In the genomic region with DNA sequence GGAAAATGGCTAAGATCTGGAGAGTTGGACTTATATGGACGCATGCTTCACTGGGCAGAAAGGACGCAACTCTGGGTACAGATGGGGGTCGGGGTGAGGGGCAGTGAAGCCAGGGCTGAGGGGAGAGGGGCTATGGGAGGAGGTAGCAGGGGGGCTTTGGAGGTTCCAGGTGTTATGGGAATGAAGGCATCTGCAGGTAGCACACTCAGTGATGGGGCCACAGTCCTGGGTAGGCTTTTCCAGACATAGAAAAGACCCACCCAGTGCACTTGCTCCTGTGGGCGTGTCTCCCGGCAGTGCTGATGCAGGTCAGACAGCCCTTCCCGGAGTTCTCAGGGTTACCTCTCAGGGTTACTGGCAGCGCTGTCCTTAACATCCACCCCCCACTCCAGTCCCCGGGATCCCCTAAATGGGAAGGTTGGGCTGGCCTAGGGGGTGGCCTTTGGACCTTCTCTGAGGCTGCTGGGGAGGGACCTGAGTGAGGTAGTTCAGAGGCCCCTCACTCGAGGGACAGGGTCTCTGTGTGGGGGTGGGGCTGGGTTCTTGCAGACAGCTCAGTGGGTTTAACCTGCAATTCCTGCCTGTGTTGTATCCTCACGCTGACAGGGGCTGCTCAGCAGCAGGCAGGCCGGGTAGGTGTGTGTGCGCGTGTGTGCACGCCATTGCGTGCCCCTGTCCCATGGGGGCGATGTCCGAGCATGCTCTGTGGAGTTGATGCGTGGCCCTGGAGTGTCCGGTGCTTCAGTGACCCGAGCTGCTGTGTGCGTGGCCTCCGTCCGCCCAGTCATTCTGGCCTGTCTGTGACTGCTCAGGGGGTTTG, we compare ENCODE assay signal across 2 cellular contexts.
A peak's percentile ranks its signal among the peaks of the same experiment; 100 is the strongest.
TF ChIP-seq lines count a peak whose summit lies in the region.

No MANE protein-coding gene starts in this region.

TF ChIP-seq in HepG2, 621 proteins besides CTCF, POLR2A, EP300 and RAD21 (continues in another document):
- TF ChIP-seq ZKSCAN8 (CRISPR knock-in tag; IDR thresholded peaks at IDR 0.05; ENCODE audit: borderline replicate concordance) (no peak), ZNF510 (CRISPR knock-in tag; IDR thresholded peaks at IDR 0.05; ENCODE audit: low read depth) (no peak), NR2F2 (IDR thresholded peaks at IDR 0.05; ENCODE audit: borderline replicate concordance, low read depth) (no peak), HNF4A (CRISPR knock-in tag; IDR thresholded peaks at IDR 0.05) (peak; percentile 45), ARID3A (IDR thresholded peaks at IDR 0.05; ENCODE audit: low read depth, low read length) (no peak), ZNF318 (CRISPR knock-in tag; IDR thresholded peaks at IDR 0.05) (no peak), HIVEP1 (CRISPR knock-in tag; IDR thresholded peaks at IDR 0.05) (no peak)
- TF ChIP-seq, protein P1, sequence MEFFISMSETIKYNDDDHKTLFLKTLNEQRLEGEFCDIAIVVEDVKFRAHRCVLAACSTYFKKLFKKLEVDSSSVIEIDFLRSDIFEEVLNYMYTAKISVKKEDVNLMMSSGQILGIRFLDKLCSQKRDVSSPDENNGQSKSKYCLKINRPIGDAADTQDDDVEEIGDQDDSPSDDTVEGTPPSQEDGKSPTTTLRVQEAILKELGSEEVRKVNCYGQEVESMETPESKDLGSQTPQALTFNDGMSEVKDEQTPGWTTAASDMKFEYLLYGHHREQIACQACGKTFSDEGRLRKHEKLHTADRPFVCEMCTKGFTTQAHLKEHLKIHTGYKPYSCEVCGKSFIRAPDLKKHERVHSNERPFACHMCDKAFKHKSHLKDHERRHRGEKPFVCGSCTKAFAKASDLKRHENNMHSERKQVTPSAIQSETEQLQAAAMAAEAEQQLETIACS (CRISPR knock-in tag; IDR thresholded peaks at IDR 0.05) = no peak
- TF ChIP-seq, protein P2, sequence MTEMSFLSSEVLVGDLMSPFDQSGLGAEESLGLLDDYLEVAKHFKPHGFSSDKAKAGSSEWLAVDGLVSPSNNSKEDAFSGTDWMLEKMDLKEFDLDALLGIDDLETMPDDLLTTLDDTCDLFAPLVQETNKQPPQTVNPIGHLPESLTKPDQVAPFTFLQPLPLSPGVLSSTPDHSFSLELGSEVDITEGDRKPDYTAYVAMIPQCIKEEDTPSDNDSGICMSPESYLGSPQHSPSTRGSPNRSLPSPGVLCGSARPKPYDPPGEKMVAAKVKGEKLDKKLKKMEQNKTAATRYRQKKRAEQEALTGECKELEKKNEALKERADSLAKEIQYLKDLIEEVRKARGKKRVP (CRISPR knock-in tag; IDR thresholded peaks at IDR 0.05) = no peak

TF ChIP-seq in GM12891, 5 proteins besides CTCF, POLR2A, EP300 and RAD21:
- TF ChIP-seq SPI1 (IDR thresholded peaks at IDR 0.05; ENCODE audit: low read depth, low read length) (no peak), TAF1 (IDR thresholded peaks at IDR 0.05; ENCODE audit: low read depth, low read length) (no peak), PAX5 (IDR thresholded peaks at IDR 0.05; ENCODE audit: insufficient read depth, low read length, severe bottlenecking) (no peak), POU2F2 (IDR thresholded peaks at IDR 0.05; ENCODE audit: low read depth, low read length) (no peak), POLR2AphosphoS5 (IDR thresholded peaks at IDR 0.05; ENCODE audit: low read depth, low read length) (no peak)
